In genomic region chr22:23681026-23681809, GRCh38 we compare ENCODE assay signal across 21 cellular contexts. TPM values are rescaled to one million over a fixed set of nuclear protein-coding genes. Genes with fewer than 3 reads are reported as not detected.
A peak's percentile ranks its signal among the peaks of the same experiment; 100 is the strongest.
DNase-seq lines count a peak whose midpoint lies in the region; ATAC-seq and TF ChIP-seq lines count a peak whose summit lies in the region.
"Had no signal": no experiment of that assay in that cellular context is flagged by ENCODE, and none has a peak within 500 bp of the region (broad histone marks: within the 10 kb centered on the region; RNA-seq: fewer than 3 reads in every experiment).

No MANE protein-coding gene starts in this region.

- H3K9ac ChIP-seq in DND-41 (ENCODE audit: low read depth, low read length): no peak overlapping the region

- H3K4me3 ChIP-seq in DND-41 (ENCODE audit: low read depth in 1 of 2, low read length in 2 of 2) (no peak overlapping the region), sigmoid colon (no peak overlapping the region), upper lobe of left lung (no peak overlapping the region)

- H3K4me1 ChIP-seq in DND-41 (ENCODE audit: insufficient read depth, low read length): no peaks in the 10 kb centered on the region
- no peaks in the 10 kb centered on the region for H3K4me1 ChIP-seq in sigmoid colon
- H3K4me1 ChIP-seq in upper lobe of left lung: peaks cover 0 to 5% (median 1%) of the 10 kb centered on the region in 4 donors

- CTCF ChIA-PET in activated CD8-positive, alpha-beta T cell treated with anti-CD3 and anti-CD28 coated beads for 36 hours (lab: Charles Lee): no interaction called here

- H3K4me1 Mint-ChIP-seq in chondrocyte (ENCODE audit: low read depth): peaks cover 5% of the 10 kb centered on the region
- H3K4me1 Mint-ChIP-seq in activated CD8-positive, alpha-beta T cell treated with anti-CD3 and anti-CD28 coated beads for 36 hours (ENCODE audit: low read depth): peaks cover 4% of the 10 kb centered on the region

- no peak for TF ChIP-seq POLR2A in sigmoid colon (IDR thresholded peaks at IDR 0.05)
- TF ChIP-seq POLR2A in upper lobe of left lung (IDR thresholded peaks at IDR 0.05): no peak

- H3K9me3 Mint-ChIP-seq in chondrocyte (ENCODE audit: low read depth): no peaks in the 10 kb centered on the region
- H3K9me3 Mint-ChIP-seq in activated CD8-positive, alpha-beta T cell treated with anti-CD3 and anti-CD28 coated beads for 36 hours: no peaks in the 10 kb centered on the region

- no peaks in the 10 kb centered on the region; the same call in 1 of the 2 replicates for H4K20me1 ChIP-seq in DND-41 (ENCODE audit: insufficient read depth, low read length)

- H3K36me3 Mint-ChIP-seq in chondrocyte (ENCODE audit: low read depth): peaks cover 9% of the 10 kb centered on the region
- peaks cover 2% of the 10 kb centered on the region for H3K36me3 Mint-ChIP-seq in activated CD8-positive, alpha-beta T cell treated with anti-CD3 and anti-CD28 coated beads for 36 hours (ENCODE audit: low read depth)

- H3K27ac Mint-ChIP-seq in chondrocyte (ENCODE audit: unreplicated experiment): no peak overlapping the region
- H3K27ac Mint-ChIP-seq in activated CD8-positive, alpha-beta T cell treated with anti-CD3 and anti-CD28 coated beads for 36 hours: no peak overlapping the region

- no peak for TF ChIP-seq CTCF in DND-41 (IDR thresholded peaks at IDR 0.05; ENCODE audit: borderline replicate concordance, extremely low read depth, low read length, poor library complexity, severe bottlenecking)
- TF ChIP-seq CTCF in chondrocyte (IDR thresholded peaks at IDR 0.05): no peak
- no peak for TF ChIP-seq CTCF in sigmoid colon (IDR thresholded peaks at IDR 0.05)
- TF ChIP-seq CTCF in activated CD8-positive, alpha-beta T cell treated with anti-CD3 and anti-CD28 coated beads for 36 hours (IDR thresholded peaks at IDR 0.05): no peak
- no peak for TF ChIP-seq CTCF in upper lobe of left lung (IDR thresholded peaks at IDR 0.05)

- H3K36me3 ChIP-seq in DND-41 (ENCODE audit: insufficient read depth, low read length): peaks cover 49% of the 10 kb centered on the region
- H3K36me3 ChIP-seq in sigmoid colon: peaks cover 0 to 37% (median 7%) of the 10 kb centered on the region in 4 donors
- peaks cover 0 to 32% (median 20%) of the 10 kb centered on the region in 4 donors for H3K36me3 ChIP-seq in upper lobe of left lung

- 85 to 95% methylated on average over 5 of the region's 5 CpGs for WGBS in sigmoid colon, 2 donors
- WGBS in upper lobe of left lung, 2 donors: 89 to 97% methylated on average over 3 to 4 of the region's 5 CpGs

- POLR2A ChIA-PET in activated CD8-positive, alpha-beta T cell treated with anti-CD3 and anti-CD28 coated beads for 36 hours (lab: Charles Lee): no interaction called here

- intact Hi-C loops in sigmoid colon (cut with DNase I): no loop called here
- intact Hi-C loops in activated CD8-positive, alpha-beta T cell treated with anti-CD3 and anti-CD28 coated beads for 36 hours (cut with micrococcal nuclease): no loop called here

- no peak overlapping the region for H2AFZ ChIP-seq in DND-41 (ENCODE audit: low read depth, low read length)

- H3K79me2 ChIP-seq in DND-41 (ENCODE audit: insufficient read depth, low read length): no peaks in the 10 kb centered on the region

- H3K9me3 ChIP-seq in DND-41 (ENCODE audit: insufficient read depth, low read length, severe bottlenecking) (no peaks in the 10 kb centered on the region), sigmoid colon (no peaks in the 10 kb centered on the region), upper lobe of left lung (no peaks in the 10 kb centered on the region)

- ATAC-seq in DND-41 (ENCODE audit: insufficient read depth, low read depth): peak; percentile 42; the same call in 1 of the 3 replicates
- ATAC-seq in activated CD8-positive, alpha-beta T cell treated with anti-CD3 and anti-CD28 coated beads for 36 hours: no peak
- no peak for ATAC-seq in upper lobe of left lung (ENCODE audit: low FRiP score in 2 of 2)
- ATAC-seq: HepG2 had no signal

- no peak overlapping the region for H3K27ac ChIP-seq in DND-41 (ENCODE audit: low read length)
- H3K27ac ChIP-seq in sigmoid colon: no peak overlapping the region
- H3K27ac ChIP-seq in upper lobe of left lung: no peak overlapping the region
- H3K27ac ChIP-seq: 22Rv1 had no signal

- no peak overlapping the region for H3K4me3 Mint-ChIP-seq in chondrocyte (ENCODE audit: unreplicated experiment)
- no peak overlapping the region for H3K4me3 Mint-ChIP-seq in activated CD8-positive, alpha-beta T cell treated with anti-CD3 and anti-CD28 coated beads for 36 hours

- DNase-seq in activated CD4-positive, CD25-positive, alpha-beta regulatory T cell treated with anti-CD3 and anti-CD28 coated beads, Interleukin-2, amount 50 U/mL, for 72 hours: peak; percentile 16
- no peak for DNase-seq in activated CD4-positive, CD25-positive, alpha-beta regulatory T cell (lab: John Stamatoyannopoulos, UW)
- DNase-seq in DND-41 (no peak), chondrocyte (ENCODE audit: low spot score) (peak; percentile 69), sigmoid colon (peak; percentile 52), upper lobe of left lung (no peak)
- DNase-seq in activated CD8-positive, alpha-beta T cell treated with anti-CD3 and anti-CD28 coated beads for 36 hours: no peak
- no peak for DNase-seq in stimulated activated naive CD4-positive, alpha-beta T cell treated with Interleukin-2 at 50 U/mL for 16 hours (lab: John Stamatoyannopoulos, UW)
- DNase-seq: DMS153, GF-D8, KBM-7, NCI-H187, NCI-H2107, NCI-H2227 treated with DMSO at 0.1 percent for 48 hours, NCI-H510A treated with DMSO at 0.1 percent for 48 hours, NCI-H774, OCI-M1, SHP77 treated with DMSO at 0.1 percent for 48 hours had no signal

- H3K4me2 ChIP-seq in DND-41 (ENCODE audit: insufficient read depth, low read length): no peak overlapping the region

- TF ChIP-seq EP300 in sigmoid colon (IDR thresholded peaks at IDR 0.05) (no peak), upper lobe of left lung (IDR thresholded peaks at IDR 0.05) (no peak)

- H3K27me3 Mint-ChIP-seq in chondrocyte (ENCODE audit: low read depth): no peaks in the 10 kb centered on the region
- no peaks in the 10 kb centered on the region for H3K27me3 Mint-ChIP-seq in activated CD8-positive, alpha-beta T cell treated with anti-CD3 and anti-CD28 coated beads for 36 hours

- H3K27me3 ChIP-seq in DND-41 (ENCODE audit: insufficient read depth, low read length, poor library complexity): no peaks in the 10 kb centered on the region
- no peaks in the 10 kb centered on the region for H3K27me3 ChIP-seq in sigmoid colon
- no peaks in the 10 kb centered on the region for H3K27me3 ChIP-seq in upper lobe of left lung

RNA-seq across cellular contexts. Expression of gene RGL4, which starts 9.6 kb away (rescaled TPM):
- not detected in 3 replicates for total RNA-seq in chondrocyte
- not detected for total RNA-seq in sigmoid colon
- 1 to 10 TPM; 1.8 to 3.2 (median 2.8) TPM for polyA plus RNA-seq in sigmoid colon
- total RNA-seq in activated CD8-positive, alpha-beta T cell treated with anti-CD3 and anti-CD28 coated beads for 36 hours: 10 to 100 TPM; 11.9 to 16.7 TPM
- 1 to 10 TPM in 4 of 6 donors, under 1 TPM in 1, not detected in 1; 0.67 to 4.0 (median 2.6) TPM for total RNA-seq in upper lobe of left lung
- total RNA-seq: H1, HepG2 had no signal
- polyA plus RNA-seq: H1, HepG2 had no signal

RNA-seq across cellular contexts. Expression of gene DRICH1, which starts 49.1 kb away (rescaled TPM):
- total RNA-seq in chondrocyte (not detected in 3 replicates), sigmoid colon (under 1 TPM in 1 of 4 donors, not detected in 3; 0.83 TPM), upper lobe of left lung (1 to 10 TPM in 1 of 6 donors, under 1 TPM in 4, not detected in 1; 0.30 to 5.8 (median 0.81) TPM)
- polyA plus RNA-seq in sigmoid colon: under 1 TPM in 1 of 3 donors, not detected in 2; 0.50 TPM
- total RNA-seq in activated CD8-positive, alpha-beta T cell treated with anti-CD3 and anti-CD28 coated beads for 36 hours: under 1 TPM in 1 of 2 experiments, not detected in 1; 0.23 TPM

Comparison
In these comparisons a context has a peak if more than half of its experiments do, and no peak if none do; other contexts are left out.
1. DNase-seq: peak in activated CD4-positive, CD25-positive, alpha-beta regulatory T cell treated with anti-CD3 and anti-CD28 coated beads, Interleukin-2, amount 50 U/mL, for 72 hours (single experiment), chondrocyte (single experiment) and sigmoid colon (single experiment); none in activated CD4-positive, CD25-positive, alpha-beta regulatory T cell (0 of 4), DND-41 (single experiment), activated CD8-positive, alpha-beta T cell treated with anti-CD3 and anti-CD28 coated beads for 36 hours (single experiment), stimulated activated naive CD4-positive, alpha-beta T cell treated with Interleukin-2 at 50 U/mL for 16 hours (single experiment) and upper lobe of left lung (0 of 2).